Comparison of ENCODE assay signal across 19 cellular contexts in genomic region chr18:70382992-70383717, GRCh38.
"Had no signal": no experiment of that assay in that cellular context is flagged by ENCODE, and none has a peak within 500 bp of the region (broad histone marks: within the 10 kb centered on the region; RNA-seq: fewer than 3 reads in every experiment).

No MANE protein-coding gene starts in this region.

- H3K9me3 ChIP-seq: gastrocnemius medialis, heart left ventricle, lower lobe of right lung, psoas muscle, sigmoid colon, spleen, thoracic aorta had no signal

- H3K27me3 Mint-ChIP-seq: activated CD4-positive, alpha-beta T cell treated with anti-CD3 and anti-CD28 coated beads, Interleukin-2, amount 10 ng/mL, durations not matched to agents 7 days and 5 days; brain; stimulated activated naive CD8-positive, alpha-beta T cell treated with anti-CD3 and anti-CD28 coated beads, Interleukin-15, amount 100 ng/mL, for 72 hours had no signal

- H3K4me1 Mint-ChIP-seq: activated CD4-positive, alpha-beta T cell treated with anti-CD3 and anti-CD28 coated beads, Interleukin-2, amount 10 ng/mL, durations not matched to agents 7 days and 5 days; immature natural killer cell had no signal

- H3K27me3 ChIP-seq: gastrocnemius medialis, heart left ventricle, sigmoid colon had no signal

- H3K36me3 Mint-ChIP-seq: activated naive CD4-positive, alpha-beta T cell treated with anti-CD3 and anti-CD28 coated beads, Interleukin-2, amount 50 U/mL, for 72 hours; brain; immature natural killer cell had no signal

- H3K4me3 Mint-ChIP-seq: activated CD4-positive, alpha-beta T cell treated with anti-CD3 and anti-CD28 coated beads, Interleukin-2, amount 10 ng/mL, durations not matched to agents 7 days and 5 days; activated T-cell treated with anti-CD3 and anti-CD28 coated beads, Interleukin-2, amount 50 U/mL, for 72 hours; brain; immature natural killer cell; stimulated activated naive CD8-positive, alpha-beta T cell treated with anti-CD3 and anti-CD28 coated beads, Interleukin-15, amount 100 ng/mL, for 72 hours had no signal

- H3K4me1 ChIP-seq: gastrocnemius medialis, heart left ventricle, lower lobe of right lung, psoas muscle, sigmoid colon, spleen had no signal

- H3K9me3 Mint-ChIP-seq: activated CD4-positive, alpha-beta T cell treated with anti-CD3 and anti-CD28 coated beads, Interleukin-2, amount 10 ng/mL, durations not matched to agents 7 days and 5 days; activated naive CD4-positive, alpha-beta T cell treated with anti-CD3 and anti-CD28 coated beads, Interleukin-2, amount 50 U/mL, for 72 hours; activated T-cell treated with anti-CD3 and anti-CD28 coated beads, Interleukin-2, amount 50 U/mL, for 72 hours; brain; stimulated activated naive CD8-positive, alpha-beta T cell treated with anti-CD3 and anti-CD28 coated beads, Interleukin-15, amount 100 ng/mL, for 72 hours had no signal

- DNase-seq: activated CD4-positive, alpha-beta T cell treated with anti-CD3 and anti-CD28 coated beads, Interleukin-2, amount 10 ng/mL, durations not matched to agents 7 days and 5 days; activated CD8-positive, alpha-beta memory T cell treated with anti-CD3 and anti-CD28 coated beads, Interleukin-2, amount 50 U/mL, for 48 hours; activated gamma-delta T cell; activated T-cell treated with anti-CD3 and anti-CD28 coated beads, Interleukin-2, amount 50 U/mL, for 72 hours; dermis blood vessel endothelial cell; gastrocnemius medialis; heart left ventricle; immature natural killer cell; left cardiac atrium; lower lobe of right lung; midbrain; psoas muscle; sigmoid colon; spleen; stimulated activated naive CD8-positive, alpha-beta T cell treated with anti-CD3 and anti-CD28 coated beads, Interleukin-15, amount 100 ng/mL, for 72 hours; T-helper 9 cell had no signal

- H3K27ac Mint-ChIP-seq: activated CD4-positive, alpha-beta T cell treated with anti-CD3 and anti-CD28 coated beads, Interleukin-2, amount 10 ng/mL, durations not matched to agents 7 days and 5 days; activated T-cell treated with anti-CD3 and anti-CD28 coated beads, Interleukin-2, amount 50 U/mL, for 72 hours; immature natural killer cell had no signal

- H3K27ac ChIP-seq: gastrocnemius medialis, heart left ventricle, lower lobe of right lung, psoas muscle, sigmoid colon, spleen, thoracic aorta had no signal

- H3K36me3 ChIP-seq: gastrocnemius medialis, heart left ventricle, lower lobe of right lung, sigmoid colon, spleen, thoracic aorta had no signal

- H3K4me3 ChIP-seq: gastrocnemius medialis, heart left ventricle, lower lobe of right lung, psoas muscle, sigmoid colon, spleen, thoracic aorta had no signal

- ATAC-seq: activated T-cell treated with anti-CD3 and anti-CD28 coated beads, Interleukin-2, amount 50 U/mL, for 72 hours; gastrocnemius medialis; heart left ventricle; left cardiac atrium; lower lobe of right lung; psoas muscle; stimulated activated naive CD8-positive, alpha-beta T cell treated with anti-CD3 and anti-CD28 coated beads, Interleukin-15, amount 100 ng/mL, for 72 hours had no signal
